ENCODE assay signal across 1 cellular context in genomic region chr7:103037823-103038739, GRCh38.
A peak's percentile ranks its signal among the peaks of the same experiment; 100 is the strongest.
TF ChIP-seq lines count a peak whose summit lies in the region.
"Not testable (repeated sequence)": the region's sequence is repeated elsewhere in the genome, so short reads cannot be mapped to it uniquely, and the experiment has no call there.

No MANE protein-coding gene starts in this region.

TF ChIP-seq in K562, 482 proteins besides CTCF, POLR2A, EP300 and RAD21 (continued from another document):
- TF ChIP-seq MITF (IDR thresholded peaks at IDR 0.05) (peak; percentile 44; the same call in 1 of the 2 replicates), ZNF12 (CRISPR knock-in tag; IDR thresholded peaks at IDR 0.05) (peak; percentile 75), ZNF589 (CRISPR knock-in tag; IDR thresholded peaks at IDR 0.05; ENCODE audit: low read depth) (0 out of 2 replicates have a peak, but pooled peaks have one; percentile 5), ATF7 (IDR thresholded peaks at IDR 0.05) (peak; percentile 76), ATF1 (tag; IDR thresholded peaks at IDR 0.05) (peak; percentile 77), FOXK1 (CRISPR knock-in tag; IDR thresholded peaks at IDR 0.05; ENCODE audit: borderline replicate concordance) (peak; percentile 75; the same call in 1 of the 2 replicates), TCF3 (CRISPR knock-in tag; IDR thresholded peaks at IDR 0.05) (peak; percentile 70), TFAP4 (CRISPR knock-in tag; IDR thresholded peaks at IDR 0.05; ENCODE audit: borderline replicate concordance) (peak; percentile 53; the same call in 1 of the 2 replicates), MCM7 (IDR thresholded peaks at IDR 0.05) (peak in 1 of 2 experiments; percentile 76; a peak in 1 of 4 replicates), ZBTB9 (CRISPR knock-in tag; IDR thresholded peaks at IDR 0.05) (peak; percentile 67; the same call in 1 of the 2 replicates), LEF1 (IDR thresholded peaks at IDR 0.05) (peak; percentile 94), ZNF75A (CRISPR knock-in tag; IDR thresholded peaks at IDR 0.05) (peak; percentile 92), CTBP1 (IDR thresholded peaks at IDR 0.05; ENCODE audit: borderline replicate concordance) (peak; percentile 72), GATA2 (CRISPR knock-in tag; IDR thresholded peaks at IDR 0.05) (peak; percentile 48; the same call in 1 of the 2 replicates), MAX (CRISPR knock-in tag; IDR thresholded peaks at IDR 0.05) (peak; percentile 5; the same call in 1 of the 2 replicates), ZBTB2 (IDR thresholded peaks at IDR 0.05) (peak; percentile 47; the same call in 1 of the 2 replicates), RCOR1 (IDR thresholded peaks at IDR 0.05; ENCODE audit: borderline replicate concordance in 1 of 2, low read depth in 2 of 2, low read length in 2 of 2) (peak in 1 of 2 experiments; percentile 60; a peak in 1 of 4 replicates), TBL1XR1 (IDR thresholded peaks at IDR 0.05; ENCODE audit: low read length in 2 of 2) (0 out of 4 replicates have a peak, but pooled peaks of 1 of the 2 experiments have one; percentile 33), ZNF24 (IDR thresholded peaks at IDR 0.05) (peak; percentile 21; the same call in 1 of the 2 replicates), LCOR (CRISPR knock-in tag; IDR thresholded peaks at IDR 0.05) (0 out of 2 replicates have a peak, but pooled peaks have one; percentile 24), ID3 (tag; IDR thresholded peaks at IDR 0.05) (peak; percentile 90), ZFP91 (CRISPR knock-in tag; IDR thresholded peaks at IDR 0.05) (peak; percentile 52; the same call in 1 of the 2 replicates), ZNF175 (CRISPR knock-in tag; IDR thresholded peaks at IDR 0.05; ENCODE audit: low read depth) (peak; percentile 78), PKNOX1 (IDR thresholded peaks at IDR 0.05) (peak; percentile 84), FOXO4 (CRISPR knock-in tag; IDR thresholded peaks at IDR 0.05) (peak; percentile 59; the same call in 1 of the 2 replicates), MLLT1 (IDR thresholded peaks at IDR 0.05) (peak in 1 of 2 experiments; percentile 71; a peak in 2 of 4 replicates), THRB (CRISPR knock-in tag; conservative IDR thresholded peaks at IDR 0.05) (peak; percentile 63; the same call in 1 of the 2 replicates), E2F8 (IDR thresholded peaks at IDR 0.05; ENCODE audit: low read depth, partially characterized antibody) (peak; percentile 56)
- TF ChIP-seq ATF1, ID3 (CRISPR knock-in tag; IDR thresholded peaks at IDR 0.05): not testable (repeated sequence)
